ENCODE assay signal across 9 cellular contexts in genomic region chr19:41431426-41432386, GRCh38. TPM values are rescaled to one million over a fixed set of nuclear protein-coding genes. Genes with fewer than 3 reads are reported as not detected.
DNase-seq lines count a peak whose midpoint lies in the region; ATAC-seq, FAIRE-seq and TF ChIP-seq lines count a peak whose summit lies in the region.
"Had no signal": no experiment of that assay in that cellular context is flagged by ENCODE, and none has a peak within 500 bp of the region (broad histone marks: within the 10 kb centered on the region; RNA-seq: fewer than 3 reads in every experiment).

No MANE protein-coding gene starts in this region.

- peaks cover 43% of the 10 kb centered on the region for H3K4me1 Mint-ChIP-seq in CD14-positive monocyte
- peaks cover 14% of the 10 kb centered on the region for H3K4me1 Mint-ChIP-seq in astrocyte (ENCODE audit: low read depth, unreplicated experiment)
- peaks cover 24 to 26% of the 10 kb centered on the region in 2 donors for H3K4me1 Mint-ChIP-seq in natural killer cell treated with Interleukin-12 subunit alpha and Interleukin-12 subunit beta and Interleukin-15 and Interleukin-18, amount 100 ng/mL, for 72 hours (ENCODE audit: low read depth in 2 of 2)

- ATAC-seq in left lobe of liver = peak; percentile 85
- no peak for ATAC-seq in HG02642 (IDR thresholded peaks at IDR 0.05; ENCODE audit: poor library complexity, unreplicated experiment)
- ATAC-seq in natural killer cell treated with Interleukin-12 subunit alpha and Interleukin-12 subunit beta and Interleukin-15 and Interleukin-18, amount 100 ng/mL, for 72 hours = no peak

- peaks cover 0 to 1% (median 0%) of the 10 kb centered on the region in 3 donors for H3K27me3 Mint-ChIP-seq in CD14-positive monocyte (ENCODE audit: low read depth in 3 of 3)
- H3K27me3 Mint-ChIP-seq in astrocyte (ENCODE audit: low read depth, unreplicated experiment) = no peaks in the 10 kb centered on the region
- H3K27me3 Mint-ChIP-seq in natural killer cell treated with Interleukin-12 subunit alpha and Interleukin-12 subunit beta and Interleukin-15 and Interleukin-18, amount 100 ng/mL, for 72 hours = no peaks in the 10 kb centered on the region

- no peaks in the 10 kb centered on the region for H3K27me3 ChIP-seq in astrocyte (ENCODE audit: insufficient read depth, low read length)

- intact Hi-C loops in CD14-positive monocyte (cut with micrococcal nuclease) = loop anchor here (5.0 to 10.0 kb wide), 2 partner anchors 34 to 167 kb away; partner anchors contain the start of genes BCKDHA (in 1 of the 2), EXOSC5 (in 1 of the 2) and HNRNPUL1 (in 1 of the 2)

- no peak overlapping the region for H3K4me3 ChIP-seq in astrocyte (ENCODE audit: insufficient read depth, low read depth, low read length)

- H3K4me3 Mint-ChIP-seq in CD14-positive monocyte = no peak overlapping the region
- no peak overlapping the region for H3K4me3 Mint-ChIP-seq in astrocyte (ENCODE audit: unreplicated experiment)
- no peak overlapping the region for H3K4me3 Mint-ChIP-seq in natural killer cell treated with Interleukin-12 subunit alpha and Interleukin-12 subunit beta and Interleukin-15 and Interleukin-18, amount 100 ng/mL, for 72 hours

- DNase-seq in CD14-positive monocyte (ENCODE audit: low spot score) (no peak), HT-29 (ENCODE audit: low spot score) (peak; percentile 61), astrocyte (ENCODE audit: low read depth) (no peak), left lobe of liver (ENCODE audit: low spot score) (peak; percentile 77), NCI-H1048 (lab: John Stamatoyannopoulos, UW) (no peak), NK-92 (lab: John Stamatoyannopoulos, UW; ENCODE audit: unreplicated experiment) (no peak)
- no peak for DNase-seq in natural killer cell treated with Interleukin-12 subunit alpha and Interleukin-12 subunit beta and Interleukin-15 and Interleukin-18, amount 100 ng/mL, for 72 hours (ENCODE audit: low spot score)

- H3K4me2 ChIP-seq in astrocyte (ENCODE audit: low read length) = no peak overlapping the region

- H3K9me3 Mint-ChIP-seq in CD14-positive monocyte = no peaks in the 10 kb centered on the region
- no peaks in the 10 kb centered on the region for H3K9me3 Mint-ChIP-seq in astrocyte (ENCODE audit: unreplicated experiment)
- H3K9me3 Mint-ChIP-seq in natural killer cell treated with Interleukin-12 subunit alpha and Interleukin-12 subunit beta and Interleukin-15 and Interleukin-18, amount 100 ng/mL, for 72 hours = no peaks in the 10 kb centered on the region

- H4K20me1 ChIP-seq in astrocyte (ENCODE audit: insufficient read depth, low read length) = peaks cover 3% of the 10 kb centered on the region

- H3K27ac Mint-ChIP-seq in CD14-positive monocyte (peak overlapping the region in 6 of 7 donors; percentile 20 to 85 (median 58)), astrocyte (ENCODE audit: unreplicated experiment) (no peak overlapping the region)
- no peak overlapping the region for H3K27ac Mint-ChIP-seq in natural killer cell treated with Interleukin-12 subunit alpha and Interleukin-12 subunit beta and Interleukin-15 and Interleukin-18, amount 100 ng/mL, for 72 hours

- peaks cover 9% of the 10 kb centered on the region for H3K36me3 ChIP-seq in astrocyte (ENCODE audit: insufficient read depth, low read length)

- no peak overlapping the region for H3K27ac ChIP-seq in astrocyte (ENCODE audit: low read depth, low read length)

- H3K9ac ChIP-seq in astrocyte (ENCODE audit: low read length) = no peak overlapping the region

- peaks cover 32 to 48% of the 10 kb centered on the region in 2 donors for H3K36me3 Mint-ChIP-seq in CD14-positive monocyte
- H3K36me3 Mint-ChIP-seq in astrocyte (ENCODE audit: low read depth, unreplicated experiment) = peaks cover 9% of the 10 kb centered on the region
- peaks cover 6% of the 10 kb centered on the region for H3K36me3 Mint-ChIP-seq in natural killer cell treated with Interleukin-12 subunit alpha and Interleukin-12 subunit beta and Interleukin-15 and Interleukin-18, amount 100 ng/mL, for 72 hours

- peaks cover 9% of the 10 kb centered on the region for H3K4me1 ChIP-seq in astrocyte (ENCODE audit: insufficient read depth, low read length)

- H3K79me2 ChIP-seq in astrocyte (ENCODE audit: insufficient read depth, low read length) = no peaks in the 10 kb centered on the region

- TF ChIP-seq CTCF in CD14-positive monocyte (IDR thresholded peaks at IDR 0.05) (peak; percentile 70), astrocyte (IDR thresholded peaks at IDR 0.05; ENCODE audit: insufficient read depth, low read depth, low read length) (peak; percentile 23)

- H3K9me3 ChIP-seq in astrocyte (ENCODE audit: insufficient read depth, low read depth, low read length) = no peaks in the 10 kb centered on the region

- H2AFZ ChIP-seq in astrocyte (ENCODE audit: low read depth, low read length) = no peak overlapping the region

- no peak for FAIRE-seq in astrocyte (lab: Jason Lieb, UNC)

RNA-seq across cellular contexts. Expression of gene B3GNT8, which starts 4.5 kb away (rescaled TPM):
- 10 to 100 TPM; 17.4 to 18.9 TPM for polyA plus RNA-seq in CD14-positive monocyte
- 1.2 and 2.9 TPM in 2 replicates for total RNA-seq in HT-29 (2014; rRNA removed; shearing (Covaris generic))
- total RNA-seq in astrocyte (2.5 and 3.0 TPM in 2 replicates), left lobe of liver (0.65 TPM)
- 1 to 10 TPM in 1 of 2 donors, under 1 TPM in 1; 0.78 to 3.0 TPM for total RNA-seq in natural killer cell treated with Interleukin-12 subunit alpha and Interleukin-12 subunit beta and Interleukin-15 and Interleukin-18, amount 100 ng/mL, for 72 hours

RNA-seq across cellular contexts. Expression of gene DMAC2, which starts 8.0 kb away (rescaled TPM):
- polyA plus RNA-seq in CD14-positive monocyte = 10 to 100 TPM; 43.8 to 48.0 TPM
- total RNA-seq in HT-29 (2014; rRNA removed; shearing (Covaris generic)) = 68.8 and 77.9 TPM in 2 replicates
- total RNA-seq in astrocyte = 57.5 and 60.3 TPM in 2 replicates
- 21.2 TPM for total RNA-seq in left lobe of liver
- 10 to 100 TPM; 58.3 to 58.7 TPM for total RNA-seq in natural killer cell treated with Interleukin-12 subunit alpha and Interleukin-12 subunit beta and Interleukin-15 and Interleukin-18, amount 100 ng/mL, for 72 hours

RNA-seq across cellular contexts. Expression of gene ERICH4, which starts 11.2 kb away (rescaled TPM):
- not detected for polyA plus RNA-seq in CD14-positive monocyte
- total RNA-seq in HT-29 (2014; rRNA removed; shearing (Covaris generic)) = not detected in 2 replicates
- total RNA-seq in astrocyte (not detected in 2 replicates), left lobe of liver (not detected)
- not detected for total RNA-seq in natural killer cell treated with Interleukin-12 subunit alpha and Interleukin-12 subunit beta and Interleukin-15 and Interleukin-18, amount 100 ng/mL, for 72 hours
- total RNA-seq: urinary bladder had no signal
- polyA plus RNA-seq: urinary bladder had no signal

RNA-seq across cellular contexts. Expression of gene BCKDHA, which starts 34.1 kb away (rescaled TPM):
- polyA plus RNA-seq in CD14-positive monocyte = 10 to 100 TPM; 87.6 to 90.1 TPM
- 202 and 212 TPM in 2 replicates for total RNA-seq in HT-29 (2014; rRNA removed; shearing (Covaris generic))
- total RNA-seq in astrocyte (9.2 and 9.8 TPM in 2 replicates), left lobe of liver (64.4 TPM)
- 10 to 100 TPM; 10.9 to 13.7 TPM for total RNA-seq in natural killer cell treated with Interleukin-12 subunit alpha and Interleukin-12 subunit beta and Interleukin-15 and Interleukin-18, amount 100 ng/mL, for 72 hours

RNA-seq across cellular contexts. Expression of gene EXOSC5, which starts 34.5 kb away (rescaled TPM):
- polyA plus RNA-seq in CD14-positive monocyte = 10 to 100 TPM; 40.5 to 58.7 TPM
- 101 and 108 TPM in 2 replicates for total RNA-seq in HT-29 (2014; rRNA removed; shearing (Covaris generic))
- 18.3 and 19.8 TPM in 2 replicates for total RNA-seq in astrocyte
- 13.2 TPM for total RNA-seq in left lobe of liver
- 10 to 100 TPM; 31.5 to 56.6 TPM for total RNA-seq in natural killer cell treated with Interleukin-12 subunit alpha and Interleukin-12 subunit beta and Interleukin-15 and Interleukin-18, amount 100 ng/mL, for 72 hours

Comparison
In these comparisons a context has a peak if more than half of its experiments do, and no peak if none do; other contexts are left out.
1. DNase-seq: peak in HT-29 (single experiment) and left lobe of liver (single experiment); none in CD14-positive monocyte (single experiment), astrocyte (single experiment), natural killer cell treated with Interleukin-12 subunit alpha and Interleukin-12 subunit beta and Interleukin-15 and Interleukin-18, amount 100 ng/mL, for 72 hours (single experiment), NCI-H1048 (single experiment) and NK-92 (single experiment).
2. H3K27ac Mint-ChIP-seq: peak in CD14-positive monocyte (6 of 7); none in astrocyte (single experiment) and natural killer cell treated with Interleukin-12 subunit alpha and Interleukin-12 subunit beta and Interleukin-15 and Interleukin-18, amount 100 ng/mL, for 72 hours (0 of 2).